ENCODE assay signal across 8 cellular contexts in genomic region chr4:80072607-80073361, GRCh38. TPM values are rescaled to one million over a fixed set of nuclear protein-coding genes. Genes with fewer than 3 reads are reported as not detected.
A peak's percentile ranks its signal among the peaks of the same experiment; 100 is the strongest.
DNase-seq lines count a peak whose midpoint lies in the region; ATAC-seq, FAIRE-seq and TF ChIP-seq lines count a peak whose summit lies in the region.

Gene ANTXR2, minus strand, starts transcription at chr4:80073229. Its CDS starts 669 bp downstream, at chr4:80072560.

- DNase-seq in DMS 273 treated with DMSO at 0.1 percent for 48 hours (lab: John Stamatoyannopoulos, UW) (peak; percentile 33), HTR-8/SVneo (ENCODE audit: insufficient read length, low spot score) (peak; percentile 46), SJCRH30 (peak; percentile 96), frontal cortex (ENCODE audit: low spot score in 2 of 2) (peak; percentile 51 to 62)
- peak; percentile 2 to 43 (median 18) for DNase-seq in activated naive CD4-positive, alpha-beta T cell (lab: John Stamatoyannopoulos, UW)

- FAIRE-seq in HTR-8/SVneo (lab: Jason Lieb, UNC) (no peak), frontal cortex (lab: Jason Lieb, UNC) (no peak)

- H3K27ac ChIP-seq in SJCRH30 (peak within 1 kb of the TSS; percentile 94), neutrophil (peak within 1 kb of the TSS; percentile 97), temporal lobe (ENCODE audit: low read depth, low read length) (peak within 1 kb of the TSS; percentile 30)

- peak; percentile 21 for TF ChIP-seq CTCF in neutrophil (IDR thresholded peaks at IDR 0.05)

- H3K4me3 ChIP-seq in SJCRH30 (peak within 1 kb of the TSS; percentile 95), neutrophil (ENCODE audit: low read depth in 1 of 2, low read length in 1 of 2) (peak within 1 kb of the TSS; percentile 89 to 95)

- peak; percentile 67 for ATAC-seq in GM21423 (IDR thresholded peaks at IDR 0.05; ENCODE audit: unreplicated experiment)

- H3K27me3 ChIP-seq in SJCRH30: no peaks in the 10 kb centered on the region
- no peaks in the 10 kb centered on the region for H3K27me3 ChIP-seq in neutrophil

- H3K9me3 ChIP-seq in SJCRH30 (replicated peaks) (no peaks in the 10 kb centered on the region), neutrophil (no peaks in the 10 kb centered on the region)

- H3K4me1 ChIP-seq in SJCRH30: peaks cover 15% of the 10 kb centered on the region
- H3K4me1 ChIP-seq in neutrophil (ENCODE audit: control insufficient read depth in 1 of 2, insufficient read depth in 1 of 2, low read depth in 1 of 2, low read length in 1 of 2): peaks cover 73 to 74% of the 10 kb centered on the region in 2 experiments

- H3K36me3 ChIP-seq in SJCRH30: peaks cover 20% of the 10 kb centered on the region
- H3K36me3 ChIP-seq in neutrophil: peaks cover 19% of the 10 kb centered on the region

RNA-seq across cellular contexts. Expression of gene ANTXR2, which starts in this region (rescaled TPM):
- total RNA-seq in SJCRH30 (2014; rRNA removed; shearing (Covaris generic)): 34.5 and 35.8 TPM in 2 replicates
- total RNA-seq in frontal cortex (12.6 TPM), temporal lobe (9.6 TPM)

Comparison
In these comparisons a context has a peak if more than half of its experiments do, and no peak if none do; other contexts are left out.
1. Peak in every context shown above with its lines: DNase-seq, ATAC-seq, H3K4me3 ChIP-seq and H3K27ac ChIP-seq.
2. DNase-seq: peak in every context shown above with its lines; median percentile 96 in SJCRH30; 56 in frontal cortex; 46 in HTR-8/SVneo; 33 in DMS 273 treated with DMSO at 0.1 percent for 48 hours; 18 in activated naive CD4-positive, alpha-beta T cell.
3. H3K27ac ChIP-seq: peak in every context shown above with its lines; median percentile 97 in neutrophil; 94 in SJCRH30; 30 in temporal lobe.